Comparison of ENCODE assay signal across 24 cellular contexts in the genomic region with DNA sequence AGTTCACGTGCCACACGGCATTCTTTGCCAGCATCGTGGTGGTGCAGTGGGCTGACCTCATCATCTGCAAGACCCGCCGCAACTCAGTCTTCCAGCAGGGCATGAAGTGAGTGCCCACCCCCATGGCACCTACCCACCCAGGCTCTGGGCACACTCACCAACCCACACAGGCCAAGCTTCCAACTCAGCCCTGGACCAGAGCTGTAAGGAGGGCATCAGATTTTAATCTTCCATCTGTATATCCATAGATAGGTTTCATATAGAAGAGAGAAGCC. TPM values are rescaled to one million over a fixed set of nuclear protein-coding genes. Genes with fewer than 3 reads are reported as not detected.
"Had no signal": no experiment of that assay in that cellular context is flagged by ENCODE, and none has a peak within 500 bp of the region (broad histone marks: within the 10 kb centered on the region; RNA-seq: fewer than 3 reads in every experiment).

No MANE protein-coding gene starts in this region.

- DNase-seq: activated CD4-positive, alpha-beta memory T cell treated with anti-CD3 and anti-CD28 coated beads, Interleukin-2, amount 10 ng/mL, durations not matched to agents 7 days and 5 days; activated CD4-positive, alpha-beta T cell treated with anti-CD3 and anti-CD28 coated beads, Interleukin-2, amount 10 ng/mL, durations not matched to agents 24 days and 14 days; activated effector memory CD4-positive, alpha-beta T cell treated with Interleukin-2 at 50 U/mL for 16 hours; activated naive CD4-positive, alpha-beta T cell treated with anti-CD3 and anti-CD28 coated beads for 36 hours; activated naive CD8-positive, alpha-beta T cell treated with anti-CD3 and anti-CD28 coated beads, Interleukin-2, amount 10 ng/mL, durations not matched to agents 7 days and 5 days; activated T-cell treated with anti-CD3 and anti-CD28 coated beads, Interleukin-2, amount 50 U/mL, for 72 hours; amniotic stem cell; effector CD8-positive, alpha-beta T cell; erythroblast; foreskin keratinocyte; hypothalamus; mesendoderm; mucosa of descending colon; naive thymus-derived CD4-positive, alpha-beta T cell; right lobe of liver; stimulated activated CD4-positive, alpha-beta T cell treated with anti-CD3 and anti-CD28 coated beads, Interleukin-4, amount 100 ng/mL, for 1 hour; stimulated activated naive CD4-positive, alpha-beta T cell had no signal

- ATAC-seq: activated CD4-positive, CD25-positive, alpha-beta regulatory T cell treated with anti-CD3 and anti-CD28 coated beads, Interleukin-2, amount 50 U/mL, for 24 hours; activated T-cell treated with anti-CD3 and anti-CD28 coated beads, Interleukin-2, amount 50 U/mL, for 72 hours; foreskin keratinocyte; mucosa of descending colon; naive thymus-derived CD4-positive, alpha-beta T cell; right lobe of liver; SK-N-SH treated with all-trans-retinoic acid at 6 μM for 48 hours had no signal

- H3K4me3 ChIP-seq: cardiac muscle cell, mucosa of descending colon, right lobe of liver had no signal

- H3K9me3 ChIP-seq: mucosa of descending colon, right lobe of liver had no signal

- H3K27me3 ChIP-seq: cardiac muscle cell, right lobe of liver had no signal

- H3K27ac ChIP-seq: cardiac muscle cell, foreskin keratinocyte, right lobe of liver, VCaP had no signal

- H3K4me1 ChIP-seq: foreskin keratinocyte, right lobe of liver had no signal

- H3K36me3 ChIP-seq: cardiac muscle cell, right lobe of liver had no signal

RNA-seq across cellular contexts. Expression of a gene that starts 14.5 kb away (rescaled TPM):
- total RNA-seq: activated CD4-positive, alpha-beta T cell treated with anti-CD3 and anti-CD28 coated beads, Interleukin-2, amount 10 ng/mL, durations not matched to agents 24 days and 14 days; activated naive CD4-positive, alpha-beta T cell treated with anti-CD3 and anti-CD28 coated beads for 36 hours; activated naive CD8-positive, alpha-beta T cell treated with anti-CD3 and anti-CD28 coated beads, Interleukin-2, amount 10 ng/mL, durations not matched to agents 7 days and 5 days; activated T-cell treated with anti-CD3 and anti-CD28 coated beads, Interleukin-2, amount 50 U/mL, for 72 hours; chondrocyte; foreskin keratinocyte; osteocyte; right lobe of liver; T-helper 2 cell treated with Interferon-gamma antibody and Interleukin-4, amounts not matched to agents 100 ng/mL and 5 ng/mL, for 36 hours had no signal

RNA-seq across cellular contexts. Expression of a gene that starts 21.3 kb away (rescaled TPM):
- total RNA-seq: activated CD4-positive, alpha-beta memory T cell treated with anti-CD3 and anti-CD28 coated beads, Interleukin-2, amount 10 ng/mL, durations not matched to agents 7 days and 5 days; activated CD4-positive, alpha-beta T cell treated with anti-CD3 and anti-CD28 coated beads, Interleukin-2, amount 10 ng/mL, durations not matched to agents 24 days and 14 days; activated naive CD4-positive, alpha-beta T cell treated with anti-CD3 and anti-CD28 coated beads for 36 hours; activated naive CD8-positive, alpha-beta T cell treated with anti-CD3 and anti-CD28 coated beads, Interleukin-2, amount 10 ng/mL, durations not matched to agents 7 days and 5 days; activated T-cell treated with anti-CD3 and anti-CD28 coated beads, Interleukin-2, amount 50 U/mL, for 72 hours; foreskin keratinocyte; naive thymus-derived CD4-positive, alpha-beta T cell; T-helper 2 cell treated with Interferon-gamma antibody and Interleukin-4, amounts not matched to agents 100 ng/mL and 5 ng/mL, for 36 hours had no signal

RNA-seq across cellular contexts. Expression of a gene that starts 53.5 kb away (rescaled TPM):
- total RNA-seq: activated CD4-positive, alpha-beta T cell treated with anti-CD3 and anti-CD28 coated beads, Interleukin-2, amount 10 ng/mL, durations not matched to agents 24 days and 14 days; activated naive CD4-positive, alpha-beta T cell treated with anti-CD3 and anti-CD28 coated beads for 36 hours; activated naive CD8-positive, alpha-beta T cell treated with anti-CD3 and anti-CD28 coated beads, Interleukin-2, amount 10 ng/mL, durations not matched to agents 7 days and 5 days; activated T-cell treated with anti-CD3 and anti-CD28 coated beads, Interleukin-2, amount 50 U/mL, for 72 hours; foreskin keratinocyte; osteocyte had no signal

RNA-seq across cellular contexts. Expression of a gene that starts 55.5 kb away (rescaled TPM):
- total RNA-seq: activated CD4-positive, alpha-beta memory T cell treated with anti-CD3 and anti-CD28 coated beads, Interleukin-2, amount 10 ng/mL, durations not matched to agents 7 days and 5 days; activated CD4-positive, alpha-beta T cell treated with anti-CD3 and anti-CD28 coated beads, Interleukin-2, amount 10 ng/mL, durations not matched to agents 24 days and 14 days; activated naive CD4-positive, alpha-beta T cell treated with anti-CD3 and anti-CD28 coated beads for 36 hours; activated naive CD8-positive, alpha-beta T cell treated with anti-CD3 and anti-CD28 coated beads, Interleukin-2, amount 10 ng/mL, durations not matched to agents 7 days and 5 days; chondrocyte; foreskin keratinocyte; naive thymus-derived CD4-positive, alpha-beta T cell; osteocyte; right lobe of liver; T-helper 2 cell treated with Interferon-gamma antibody and Interleukin-4, amounts not matched to agents 100 ng/mL and 5 ng/mL, for 36 hours had no signal
